ENCODE assay signal across 1 cellular context in the genomic region with DNA sequence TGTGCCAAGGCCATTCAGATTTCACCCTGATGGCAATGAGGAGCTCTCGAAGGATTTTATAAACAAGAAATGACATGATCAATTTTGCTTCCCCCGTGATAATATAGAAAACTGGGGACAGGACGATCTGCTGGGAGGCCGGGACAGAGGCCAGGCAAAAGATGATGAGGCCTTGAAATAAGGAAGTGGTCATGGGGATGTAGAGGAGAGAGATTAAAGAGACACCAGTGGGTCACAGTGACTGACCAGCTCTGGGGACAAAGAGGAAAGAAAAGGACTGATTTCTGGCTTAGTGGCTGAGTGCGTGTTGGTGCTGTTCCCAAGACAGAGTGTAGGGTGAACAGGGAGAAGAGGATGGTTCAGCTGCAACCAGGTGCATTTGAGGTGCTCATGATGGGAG.
TF ChIP-seq lines count a peak whose summit lies in the region.

No MANE protein-coding gene starts in this region.

TF ChIP-seq in GM23338, 12 proteins besides CTCF, POLR2A, EP300 and RAD21 (continued from another document):
- TF ChIP-seq, protein P1, sequence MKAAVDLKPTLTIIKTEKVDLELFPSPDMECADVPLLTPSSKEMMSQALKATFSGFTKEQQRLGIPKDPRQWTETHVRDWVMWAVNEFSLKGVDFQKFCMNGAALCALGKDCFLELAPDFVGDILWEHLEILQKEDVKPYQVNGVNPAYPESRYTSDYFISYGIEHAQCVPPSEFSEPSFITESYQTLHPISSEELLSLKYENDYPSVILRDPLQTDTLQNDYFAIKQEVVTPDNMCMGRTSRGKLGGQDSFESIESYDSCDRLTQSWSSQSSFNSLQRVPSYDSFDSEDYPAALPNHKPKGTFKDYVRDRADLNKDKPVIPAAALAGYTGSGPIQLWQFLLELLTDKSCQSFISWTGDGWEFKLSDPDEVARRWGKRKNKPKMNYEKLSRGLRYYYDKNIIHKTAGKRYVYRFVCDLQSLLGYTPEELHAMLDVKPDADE (IDR thresholded peaks at IDR 0.05): no peak
- TF ChIP-seq STAT1 (IDR thresholded peaks at IDR 0.05; ENCODE audit: unreplicated experiment): no peak
- TF ChIP-seq, protein P2, sequence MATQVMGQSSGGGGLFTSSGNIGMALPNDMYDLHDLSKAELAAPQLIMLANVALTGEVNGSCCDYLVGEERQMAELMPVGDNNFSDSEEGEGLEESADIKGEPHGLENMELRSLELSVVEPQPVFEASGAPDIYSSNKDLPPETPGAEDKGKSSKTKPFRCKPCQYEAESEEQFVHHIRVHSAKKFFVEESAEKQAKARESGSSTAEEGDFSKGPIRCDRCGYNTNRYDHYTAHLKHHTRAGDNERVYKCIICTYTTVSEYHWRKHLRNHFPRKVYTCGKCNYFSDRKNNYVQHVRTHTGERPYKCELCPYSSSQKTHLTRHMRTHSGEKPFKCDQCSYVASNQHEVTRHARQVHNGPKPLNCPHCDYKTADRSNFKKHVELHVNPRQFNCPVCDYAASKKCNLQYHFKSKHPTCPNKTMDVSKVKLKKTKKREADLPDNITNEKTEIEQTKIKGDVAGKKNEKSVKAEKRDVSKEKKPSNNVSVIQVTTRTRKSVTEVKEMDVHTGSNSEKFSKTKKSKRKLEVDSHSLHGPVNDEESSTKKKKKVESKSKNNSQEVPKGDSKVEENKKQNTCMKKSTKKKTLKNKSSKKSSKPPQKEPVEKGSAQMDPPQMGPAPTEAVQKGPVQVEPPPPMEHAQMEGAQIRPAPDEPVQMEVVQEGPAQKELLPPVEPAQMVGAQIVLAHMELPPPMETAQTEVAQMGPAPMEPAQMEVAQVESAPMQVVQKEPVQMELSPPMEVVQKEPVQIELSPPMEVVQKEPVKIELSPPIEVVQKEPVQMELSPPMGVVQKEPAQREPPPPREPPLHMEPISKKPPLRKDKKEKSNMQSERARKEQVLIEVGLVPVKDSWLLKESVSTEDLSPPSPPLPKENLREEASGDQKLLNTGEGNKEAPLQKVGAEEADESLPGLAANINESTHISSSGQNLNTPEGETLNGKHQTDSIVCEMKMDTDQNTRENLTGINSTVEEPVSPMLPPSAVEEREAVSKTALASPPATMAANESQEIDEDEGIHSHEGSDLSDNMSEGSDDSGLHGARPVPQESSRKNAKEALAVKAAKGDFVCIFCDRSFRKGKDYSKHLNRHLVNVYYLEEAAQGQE (IDR thresholded peaks at IDR 0.05; ENCODE audit: unreplicated experiment): no peak
- no peak for TF ChIP-seq NANOG (IDR thresholded peaks at IDR 0.05; ENCODE audit: borderline replicate concordance)
